ENCODE assay signal across 16 cellular contexts in genomic region chr1:25647863-25648262, GRCh38. TPM values are rescaled to one million over a fixed set of nuclear protein-coding genes. Genes with fewer than 3 reads are reported as not detected.
DNase-seq lines count a peak whose midpoint lies in the region; ATAC-seq and TF ChIP-seq lines count a peak whose summit lies in the region.
"Had no signal": no experiment of that assay in that cellular context is flagged by ENCODE, and none has a peak within 500 bp of the region (broad histone marks: within the 10 kb centered on the region; RNA-seq: fewer than 3 reads in every experiment).

No MANE protein-coding gene starts in this region.

- H3K27me3 Mint-ChIP-seq in type B pancreatic cell: peaks cover 8% of the 10 kb centered on the region
- H3K27me3 Mint-ChIP-seq in natural killer cell treated with Interleukin-12 subunit alpha and Interleukin-12 subunit beta and Interleukin-15 and Interleukin-18, amount 100 ng/mL, for 72 hours: peaks cover 5 to 6% of the 10 kb centered on the region in 2 donors

- no peak overlapping the region for H3K4me3 Mint-ChIP-seq in type B pancreatic cell
- no peak overlapping the region for H3K4me3 Mint-ChIP-seq in natural killer cell treated with Interleukin-12 subunit alpha and Interleukin-12 subunit beta and Interleukin-15 and Interleukin-18, amount 100 ng/mL, for 72 hours
- H3K4me3 Mint-ChIP-seq: CD4-positive, CD25-positive, alpha-beta regulatory T cell had no signal

- no peak overlapping the region for H3K4me3 ChIP-seq in coronary artery
- H3K4me3 ChIP-seq: K562, SJSA1 had no signal

- H3K36me3 Mint-ChIP-seq in type B pancreatic cell: peaks cover 6% of the 10 kb centered on the region
- H3K36me3 Mint-ChIP-seq in natural killer cell treated with Interleukin-12 subunit alpha and Interleukin-12 subunit beta and Interleukin-15 and Interleukin-18, amount 100 ng/mL, for 72 hours: no peaks in the 10 kb centered on the region

- no peak overlapping the region for H3K27ac Mint-ChIP-seq in type B pancreatic cell
- no peak overlapping the region for H3K27ac Mint-ChIP-seq in natural killer cell treated with Interleukin-12 subunit alpha and Interleukin-12 subunit beta and Interleukin-15 and Interleukin-18, amount 100 ng/mL, for 72 hours

- peak; percentile 11 to 12 for DNase-seq in activated T-cell treated with anti-CD3 and anti-CD28 coated beads, Interleukin-2, amount 50 U/mL, for 48 hours
- DNase-seq in activated T-cell treated with anti-CD3 and anti-CD28 coated beads, Interleukin-2, amount 50 U/mL, for 1 hour: no peak
- DNase-seq in coronary artery (ENCODE audit: low spot score) (peak; percentile 11), islet precursor cell (peak; percentile 41), type B pancreatic cell (ENCODE audit: extremely low spot score, unreplicated experiment) (peak; percentile 47), NCI-H2029 treated with DMSO at 0.1 percent for 48 hours (lab: John Stamatoyannopoulos, UW) (no peak), NOMO-1 treated with DMSO at 0.1 percent for 48 hours (lab: John Stamatoyannopoulos, UW; ENCODE audit: unreplicated experiment) (no peak)
- DNase-seq in natural killer cell treated with Interleukin-12 subunit alpha and Interleukin-12 subunit beta and Interleukin-15 and Interleukin-18, amount 100 ng/mL, for 72 hours (ENCODE audit: low spot score): no peak
- DNase-seq: CD4-positive, CD25-positive, alpha-beta regulatory T cell; DND-41; GDM1; NCI-H1694; NCI-H510A; RPMI8226 had no signal

- no peak overlapping the region for H3K27ac ChIP-seq in coronary artery
- H3K27ac ChIP-seq: SJSA1 had no signal

- no peak for TF ChIP-seq CTCF in coronary artery (IDR thresholded peaks at IDR 0.05)
- TF ChIP-seq CTCF in type B pancreatic cell (conservative IDR thresholded peaks at IDR 0.05): no peak

- peaks cover 4% of the 10 kb centered on the region for H3K9me3 Mint-ChIP-seq in type B pancreatic cell
- H3K9me3 Mint-ChIP-seq in natural killer cell treated with Interleukin-12 subunit alpha and Interleukin-12 subunit beta and Interleukin-15 and Interleukin-18, amount 100 ng/mL, for 72 hours: no peaks in the 10 kb centered on the region
- H3K9me3 Mint-ChIP-seq: CD4-positive, CD25-positive, alpha-beta regulatory T cell had no signal

- H3K4me1 Mint-ChIP-seq in type B pancreatic cell (ENCODE audit: unreplicated experiment): peaks cover 7% of the 10 kb centered on the region
- H3K4me1 Mint-ChIP-seq in natural killer cell treated with Interleukin-12 subunit alpha and Interleukin-12 subunit beta and Interleukin-15 and Interleukin-18, amount 100 ng/mL, for 72 hours (ENCODE audit: low read depth in 2 of 2): peaks cover 8 to 16% of the 10 kb centered on the region in 2 donors

- ATAC-seq in natural killer cell treated with Interleukin-12 subunit alpha and Interleukin-12 subunit beta and Interleukin-15 and Interleukin-18, amount 100 ng/mL, for 72 hours: no peak
- ATAC-seq: K562 had no signal

RNA-seq across cellular contexts. Expression of gene MAN1C1, which starts 31.3 kb away (rescaled TPM):
- 6.4 and 9.1 TPM in 2 replicates for total RNA-seq in type B pancreatic cell (ENCODE audit: low replicate concordance)
- 1 to 10 TPM in 1 of 2 donors, under 1 TPM in 1; 0.88 to 2.5 TPM for total RNA-seq in natural killer cell treated with Interleukin-12 subunit alpha and Interleukin-12 subunit beta and Interleukin-15 and Interleukin-18, amount 100 ng/mL, for 72 hours
- total RNA-seq: SJSA1 had no signal

Comparison
In these comparisons a context has a peak if more than half of its experiments do, and no peak if none do; other contexts are left out.
1. DNase-seq: peak in activated T-cell treated with anti-CD3 and anti-CD28 coated beads, Interleukin-2, amount 50 U/mL, for 48 hours (2 of 2), coronary artery (single experiment), islet precursor cell (single experiment) and type B pancreatic cell (single experiment); none in activated T-cell treated with anti-CD3 and anti-CD28 coated beads, Interleukin-2, amount 50 U/mL, for 1 hour (single experiment), NCI-H2029 treated with DMSO at 0.1 percent for 48 hours (single experiment), NOMO-1 treated with DMSO at 0.1 percent for 48 hours (single experiment) and natural killer cell treated with Interleukin-12 subunit alpha and Interleukin-12 subunit beta and Interleukin-15 and Interleukin-18, amount 100 ng/mL, for 72 hours (single experiment).